ENCODE assay signal across 18 cellular contexts in genomic region chr20:61837200-61837599, GRCh38.
A peak's percentile ranks its signal among the peaks of the same experiment; 100 is the strongest.
DNase-seq lines count a peak whose midpoint lies in the region; ATAC-seq and TF ChIP-seq lines count a peak whose summit lies in the region.
"Had no signal": no experiment of that assay in that cellular context is flagged by ENCODE, and none has a peak within 500 bp of the region (broad histone marks: within the 10 kb centered on the region; RNA-seq: fewer than 3 reads in every experiment).

No MANE protein-coding gene starts in this region.

- no peaks in the 10 kb centered on the region for H3K4me1 ChIP-seq in lower lobe of right lung
- H3K4me1 ChIP-seq: Caco-2 had no signal

- peaks cover under 1% of the 10 kb centered on the region for H3K27me3 ChIP-seq in lower lobe of right lung (ENCODE audit: low read depth)
- H3K27me3 ChIP-seq: BLaER1 had no signal

- DNase-seq in left ventricle myocardium superior (peak; percentile 5), left cardiac atrium (no peak), lower lobe of right lung (peak; percentile 10), posterior vena cava (ENCODE audit: low spot score) (peak; percentile 32), progenitor cell of endocrine pancreas (ENCODE audit: low spot score, unreplicated experiment) (no peak), NOMO-1 (lab: John Stamatoyannopoulos, UW; ENCODE audit: unreplicated experiment in 2 of 2) (no peak)
- DNase-seq: Caco-2; CD4-positive, CD25-positive, alpha-beta regulatory T cell; CD8-positive, alpha-beta T cell; DMS153; DND-41; GM23248; H7; HCEC 1CT had no signal

- TF ChIP-seq CTCF in lower lobe of right lung (IDR thresholded peaks at IDR 0.05) (no peak), progenitor cell of endocrine pancreas (IDR thresholded peaks at IDR 0.05; ENCODE audit: unreplicated experiment) (no peak)

- no peaks in the 10 kb centered on the region for H3K9me3 Mint-ChIP-seq in progenitor cell of endocrine pancreas (ENCODE audit: low read depth)
- H3K9me3 Mint-ChIP-seq: CD4-positive, CD25-positive, alpha-beta regulatory T cell; CD8-positive, alpha-beta T cell had no signal

- H3K27ac ChIP-seq in lower lobe of right lung, result no peak overlapping the region
- H3K27ac ChIP-seq: 22Rv1, BLaER1, C4-2B, GM23248 had no signal

- ATAC-seq in left ventricle myocardium superior (no peak), left cardiac atrium (no peak), lower lobe of right lung (no peak)
- ATAC-seq: CD8-positive, alpha-beta T cell had no signal

- no peaks in the 10 kb centered on the region for H3K36me3 Mint-ChIP-seq in progenitor cell of endocrine pancreas (ENCODE audit: insufficient read depth)
- H3K36me3 Mint-ChIP-seq: CD4-positive, CD25-positive, alpha-beta regulatory T cell; CD8-positive, alpha-beta T cell had no signal

- no peak overlapping the region for H3K4me3 Mint-ChIP-seq in progenitor cell of endocrine pancreas (ENCODE audit: low read depth)
- H3K4me3 Mint-ChIP-seq: B cell; CD4-positive, CD25-positive, alpha-beta regulatory T cell; CD8-positive, alpha-beta T cell had no signal

- H3K27me3 Mint-ChIP-seq in progenitor cell of endocrine pancreas, result peaks cover 7% of the 10 kb centered on the region
- H3K27me3 Mint-ChIP-seq: B cell; CD4-positive, CD25-positive, alpha-beta regulatory T cell had no signal

- intact Hi-C loops in left ventricle myocardium superior (cut with micrococcal nuclease), result no loop called here
- intact Hi-C loops in left cardiac atrium (cut with DNase I), result no loop called here
- intact Hi-C loops in lower lobe of right lung (cut with DNase I), result no loop called here
- intact Hi-C loops in posterior vena cava (cut with DNase I), result loop anchor here in 1 of 2 donors (10.0 kb wide), 1 partner anchor 658 kb away; no protein-coding TSS in a partner anchor

- no peaks in the 10 kb centered on the region for H3K36me3 ChIP-seq in lower lobe of right lung
- H3K36me3 ChIP-seq: BLaER1 had no signal

- no peaks in the 10 kb centered on the region for H3K4me1 Mint-ChIP-seq in progenitor cell of endocrine pancreas (ENCODE audit: low read depth)
- H3K4me1 Mint-ChIP-seq: B cell; CD4-positive, CD25-positive, alpha-beta regulatory T cell had no signal

- no peak overlapping the region for H3K4me3 ChIP-seq in lower lobe of right lung
- H3K4me3 ChIP-seq: BLaER1, GM23248 had no signal

- H3K9me3 ChIP-seq in lower lobe of right lung, result no peaks in the 10 kb centered on the region
- H3K9me3 ChIP-seq: BLaER1, Caco-2 had no signal

- H3K27ac Mint-ChIP-seq in progenitor cell of endocrine pancreas, result no peak overlapping the region
- H3K27ac Mint-ChIP-seq: B cell; CD4-positive, CD25-positive, alpha-beta regulatory T cell; CD8-positive, alpha-beta T cell had no signal

Comparison
In these comparisons a context has a peak if more than half of its experiments do, and no peak if none do; other contexts are left out.
1. DNase-seq: peak in left ventricle myocardium superior (single experiment), lower lobe of right lung (single experiment) and posterior vena cava (single experiment); none in left cardiac atrium (single experiment), progenitor cell of endocrine pancreas (single experiment) and NOMO-1 (0 of 2).